In the genomic region with DNA sequence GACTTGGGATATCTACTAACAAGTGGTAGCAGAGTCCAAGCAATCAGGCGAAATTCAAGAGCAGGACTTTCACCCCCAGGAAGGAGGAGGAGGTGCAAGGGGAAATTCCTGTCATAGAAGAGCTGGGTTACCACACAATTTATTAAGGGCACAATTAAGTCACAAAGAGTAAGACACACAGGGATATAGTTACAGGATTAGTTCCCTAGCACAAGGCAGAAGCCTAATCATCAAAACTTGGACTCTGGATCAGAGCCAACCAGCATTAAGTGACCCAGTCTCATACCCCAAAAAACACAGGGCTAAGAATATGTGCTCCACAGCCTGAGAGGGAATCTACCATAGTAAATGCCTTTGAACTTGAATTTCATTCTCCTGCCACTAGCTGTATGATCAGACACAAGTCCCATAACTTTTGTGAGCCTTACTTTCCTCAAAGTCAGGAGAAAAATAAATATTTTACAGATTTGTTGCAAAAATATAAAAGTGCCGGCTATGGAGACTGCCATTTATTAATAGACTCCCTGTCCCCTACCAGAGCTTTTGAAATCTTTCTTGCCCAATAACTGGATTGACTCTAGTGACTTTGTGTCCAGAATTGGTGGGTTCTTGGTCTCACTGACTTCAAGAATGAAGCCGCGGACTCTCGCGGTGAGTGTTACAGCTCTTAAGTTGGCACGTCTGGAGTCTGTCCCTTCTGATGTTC, we compare ENCODE assay signal across 18 cellular contexts.
"Had no signal": no experiment of that assay in that cellular context is flagged by ENCODE, and none has a peak within 500 bp of the region (broad histone marks: within the 10 kb centered on the region; RNA-seq: fewer than 3 reads in every experiment).

No MANE protein-coding gene starts in this region.

- H3K27ac Mint-ChIP-seq: activated CD4-positive, alpha-beta memory T cell treated with anti-CD3 and anti-CD28 coated beads for 36 hours; activated CD4-positive, alpha-beta T cell treated with anti-CD3 and anti-CD28 coated beads for 36 hours; activated naive CD4-positive, alpha-beta T cell treated with anti-CD3 and anti-CD28 coated beads, Interleukin-2, amount 50 U/mL, for 24 hours; activated T-cell treated with anti-CD3 and anti-CD28 coated beads, Interleukin-2, amount 50 U/mL, for 24 hours; naive thymus-derived CD8-positive, alpha-beta T cell; progenitor cell of endocrine pancreas; stimulated activated naive B cell treated with anti-CD40 and anti-IgM and Interleukin-4, amounts not matched to agents 10 μg/mL and 1 μg/mL and 100 μg/mL, for 72 hours had no signal

- ATAC-seq: activated CD4-positive, alpha-beta T cell treated with anti-CD3 and anti-CD28 coated beads for 36 hours; esophagus mucosa; naive thymus-derived CD8-positive, alpha-beta T cell; sciatic nerve; stimulated activated naive B cell treated with anti-CD40 and anti-IgM and Interleukin-4, amounts not matched to agents 10 μg/mL and 1 μg/mL and 100 μg/mL, for 72 hours; upper lobe of right lung had no signal

- H3K4me3 ChIP-seq: adrenal gland, cardiac muscle cell, lung, SJCRH30, upper lobe of right lung had no signal

- H3K27me3 ChIP-seq: adrenal gland, cardiac muscle cell, SJCRH30, upper lobe of right lung had no signal

- H3K9me3 ChIP-seq: adrenal gland, SJCRH30, upper lobe of right lung had no signal

- DNase-seq: activated CD4-positive, alpha-beta memory T cell treated with anti-CD3 and anti-CD28 coated beads for 36 hours; activated CD4-positive, alpha-beta T cell treated with anti-CD3 and anti-CD28 coated beads for 36 hours; activated T-cell treated with anti-CD3 and anti-CD28 coated beads, Interleukin-2, amount 50 U/mL, for 24 hours; adrenal gland; midbrain; naive thymus-derived CD8-positive, alpha-beta T cell; nucleus accumbens; stimulated activated CD4-positive, alpha-beta T cell treated with anti-CD3 and anti-CD28 coated beads, Interleukin-4, amount 100 ng/mL, for 1 hour; stimulated activated naive B cell treated with anti-CD40 and anti-IgM and Interleukin-4, amounts not matched to agents 10 μg/mL and 1 μg/mL and 100 μg/mL, for 72 hours; T-helper 2 cell; upper lobe of right lung had no signal

- H3K9me3 Mint-ChIP-seq: activated CD4-positive, alpha-beta memory T cell treated with anti-CD3 and anti-CD28 coated beads for 36 hours; activated naive CD4-positive, alpha-beta T cell treated with anti-CD3 and anti-CD28 coated beads, Interleukin-2, amount 50 U/mL, for 24 hours; activated T-cell treated with anti-CD3 and anti-CD28 coated beads, Interleukin-2, amount 50 U/mL, for 24 hours; naive thymus-derived CD8-positive, alpha-beta T cell; stimulated activated naive B cell treated with anti-CD40 and anti-IgM and Interleukin-4, amounts not matched to agents 10 μg/mL and 1 μg/mL and 100 μg/mL, for 72 hours had no signal

- H3K27me3 Mint-ChIP-seq: activated CD4-positive, alpha-beta memory T cell treated with anti-CD3 and anti-CD28 coated beads for 36 hours; activated CD4-positive, alpha-beta T cell treated with anti-CD3 and anti-CD28 coated beads for 36 hours; activated naive CD4-positive, alpha-beta T cell treated with anti-CD3 and anti-CD28 coated beads, Interleukin-2, amount 50 U/mL, for 24 hours; activated T-cell treated with anti-CD3 and anti-CD28 coated beads, Interleukin-2, amount 50 U/mL, for 24 hours; naive thymus-derived CD8-positive, alpha-beta T cell; progenitor cell of endocrine pancreas; stimulated activated naive B cell treated with anti-CD40 and anti-IgM and Interleukin-4, amounts not matched to agents 10 μg/mL and 1 μg/mL and 100 μg/mL, for 72 hours had no signal

- H3K4me3 Mint-ChIP-seq: activated CD4-positive, alpha-beta memory T cell treated with anti-CD3 and anti-CD28 coated beads for 36 hours; activated CD4-positive, alpha-beta T cell treated with anti-CD3 and anti-CD28 coated beads for 36 hours; activated naive CD4-positive, alpha-beta T cell treated with anti-CD3 and anti-CD28 coated beads, Interleukin-2, amount 50 U/mL, for 24 hours; activated T-cell treated with anti-CD3 and anti-CD28 coated beads, Interleukin-2, amount 50 U/mL, for 24 hours; naive thymus-derived CD8-positive, alpha-beta T cell; stimulated activated naive B cell treated with anti-CD40 and anti-IgM and Interleukin-4, amounts not matched to agents 10 μg/mL and 1 μg/mL and 100 μg/mL, for 72 hours had no signal

- H3K27ac ChIP-seq: adrenal gland, cardiac muscle cell, SJCRH30, upper lobe of right lung had no signal

- H3K4me1 Mint-ChIP-seq: activated CD4-positive, alpha-beta T cell treated with anti-CD3 and anti-CD28 coated beads for 36 hours; activated naive CD4-positive, alpha-beta T cell treated with anti-CD3 and anti-CD28 coated beads, Interleukin-2, amount 50 U/mL, for 24 hours; naive thymus-derived CD8-positive, alpha-beta T cell; stimulated activated naive B cell treated with anti-CD40 and anti-IgM and Interleukin-4, amounts not matched to agents 10 μg/mL and 1 μg/mL and 100 μg/mL, for 72 hours had no signal

- H3K4me1 ChIP-seq: adrenal gland, SJCRH30, upper lobe of right lung had no signal

- H3K36me3 Mint-ChIP-seq: activated CD4-positive, alpha-beta memory T cell treated with anti-CD3 and anti-CD28 coated beads for 36 hours; activated naive CD4-positive, alpha-beta T cell treated with anti-CD3 and anti-CD28 coated beads, Interleukin-2, amount 50 U/mL, for 24 hours; naive thymus-derived CD8-positive, alpha-beta T cell; stimulated activated naive B cell treated with anti-CD40 and anti-IgM and Interleukin-4, amounts not matched to agents 10 μg/mL and 1 μg/mL and 100 μg/mL, for 72 hours had no signal

- H3K36me3 ChIP-seq: adrenal gland, cardiac muscle cell, SJCRH30, upper lobe of right lung had no signal
